In genomic region chr9:105243015-105243686, GRCh38 we compare ENCODE assay signal across 8 cellular contexts. TPM values are rescaled to one million over a fixed set of nuclear protein-coding genes. Genes with fewer than 3 reads are reported as not detected.
A peak's percentile ranks its signal among the peaks of the same experiment; 100 is the strongest.
DNase-seq lines count a peak whose midpoint lies in the region; ATAC-seq, FAIRE-seq and TF ChIP-seq lines count a peak whose summit lies in the region.

No MANE protein-coding gene starts in this region.

- dilution Hi-C loops in endothelial cell of umbilical vein (cut with MboI; ENCODE audit: extremely low pct_ligation_motif_present, low sequenced_read_pairs), result no loop called here

- DNase-seq in EH (ENCODE audit: low read depth), result peak; percentile 98
- peak; percentile 68 to 85 for DNase-seq in SJSA1 (ENCODE audit: low read depth in 1 of 2, low spot score in 2 of 2)
- DNase-seq in endothelial cell of umbilical vein (ENCODE audit: low read depth, low spot score), result peak; percentile 78
- no peak for DNase-seq in Kasumi-1 (lab: John Stamatoyannopoulos, UW)
- DNase-seq in medulla oblongata (ENCODE audit: extremely low spot score), result no peak

- H3K9ac ChIP-seq in endothelial cell of umbilical vein (replicated peaks; ENCODE audit: extremely low read depth, insufficient read depth, low read length), result peak overlapping the region; percentile 91
- no peak overlapping the region for H3K9ac ChIP-seq in parathyroid adenoma

- POLR2A ChIA-PET in endothelial cell of umbilical vein (lab: Charles Lee), result no interaction called here

- no TSS peak for BruUV-seq in endothelial cell of umbilical vein (replicated peaks; lab: Mats Ljungman, UMichigan)

- intact Hi-C loops in endothelial cell of umbilical vein (cut with micrococcal nuclease), result loop anchor here (5.0 kb wide), 2 partner anchors 251 to 481 kb away; partner anchors contain the start of gene NIPSNAP3B

- H3K36me3 ChIP-seq in SJSA1 (no peaks in the 10 kb centered on the region; the same call in 1 of the 2 replicates), endothelial cell of umbilical vein (ENCODE audit: control insufficient read depth in 2 of 2, extremely low read depth in 1 of 2, insufficient read depth in 2 of 2, low read length in 2 of 2) (no peaks in the 10 kb centered on the region), parathyroid adenoma (ENCODE audit: control insufficient read depth, insufficient read depth, low read length) (no peaks in the 10 kb centered on the region)

- TF ChIP-seq POLR2A in endothelial cell of umbilical vein (IDR thresholded peaks at IDR 0.05; ENCODE audit: low read depth, low read length), result peak; percentile 47

- no peaks in the 10 kb centered on the region for H3K27me3 ChIP-seq in SJSA1 (replicated peaks)
- no peaks in the 10 kb centered on the region for H3K27me3 ChIP-seq in endothelial cell of umbilical vein (ENCODE audit: control insufficient read depth in 2 of 2, insufficient read depth in 2 of 2, low read length in 2 of 2)
- no peaks in the 10 kb centered on the region for H3K27me3 ChIP-seq in parathyroid adenoma (ENCODE audit: control insufficient read depth, insufficient read depth, low read length)

- H3K79me2 ChIP-seq in endothelial cell of umbilical vein (ENCODE audit: control insufficient read depth, insufficient read depth, low read length), result peaks cover 12% of the 10 kb centered on the region
- H3K79me2 ChIP-seq in parathyroid adenoma, result peaks cover 8% of the 10 kb centered on the region

- TF ChIP-seq CTCF in endothelial cell of umbilical vein (IDR thresholded peaks at IDR 0.05; ENCODE audit: extremely low read depth in 1 of 2, insufficient read depth in 1 of 2, low read depth in 1 of 2, low read length in 2 of 2) (no peak), parathyroid adenoma (IDR thresholded peaks at IDR 0.05) (no peak)

- H2AFZ ChIP-seq in endothelial cell of umbilical vein (ENCODE audit: low read depth, low read length), result peak overlapping the region; percentile 12
- no peak overlapping the region for H2AFZ ChIP-seq in parathyroid adenoma

- ATAC-seq in HG02870 (IDR thresholded peaks at IDR 0.05; ENCODE audit: unreplicated experiment) (no peak), HG03196 (IDR thresholded peaks at IDR 0.05; ENCODE audit: unreplicated experiment) (no peak)

- H3K9me3 ChIP-seq in SJSA1 (replicated peaks) (no peaks in the 10 kb centered on the region), endothelial cell of umbilical vein (replicated peaks; ENCODE audit: control insufficient read depth, insufficient read depth, low read length) (no peaks in the 10 kb centered on the region), parathyroid adenoma (ENCODE audit: control insufficient read depth, low read length) (no peaks in the 10 kb centered on the region)

- no peaks in the 10 kb centered on the region for H3K9me1 ChIP-seq in endothelial cell of umbilical vein (replicated peaks; ENCODE audit: control insufficient read depth, extremely low read depth, insufficient read depth, low read length)

- H4K20me1 ChIP-seq in endothelial cell of umbilical vein (replicated peaks; ENCODE audit: control insufficient read depth, extremely low read depth, insufficient read depth, low read length), result no peaks in the 10 kb centered on the region

- FAIRE-seq in endothelial cell of umbilical vein (lab: Jason Lieb, UNC), result peak; percentile 81

- CTCF ChIA-PET in endothelial cell of umbilical vein (lab: Charles Lee), result interaction anchor here (0.8 kb wide), 1 partner anchor 499 kb away, joined by 3 read pairs; no protein-coding TSS in a partner anchor

- H3K4me3 ChIP-seq in SJSA1 (peak overlapping the region; percentile 7), endothelial cell of umbilical vein (replicated peaks in 1 of 3; ENCODE audit: insufficient read depth in 1 of 3, low read depth in 1 of 3, low read length in 3 of 3) (peak overlapping the region in 1 of 3 experiments; percentile 24), parathyroid adenoma (ENCODE audit: low read depth, low read length) (peak overlapping the region; percentile 50)

- H3K27ac ChIP-seq in SJSA1, result peak overlapping the region; percentile 81
- H3K27ac ChIP-seq in endothelial cell of umbilical vein (ENCODE audit: insufficient read depth, low read depth, low read length), result peak overlapping the region; percentile 95
- H3K27ac ChIP-seq in parathyroid adenoma, result peak overlapping the region; percentile 87

- peaks cover 33% of the 10 kb centered on the region for H3K4me1 ChIP-seq in SJSA1 (replicated peaks)
- H3K4me1 ChIP-seq in endothelial cell of umbilical vein (ENCODE audit: control insufficient read depth, extremely low read depth, insufficient read depth, low read length), result peaks cover 28% of the 10 kb centered on the region
- peaks cover 21% of the 10 kb centered on the region for H3K4me1 ChIP-seq in parathyroid adenoma

- H3K4me2 ChIP-seq in endothelial cell of umbilical vein (ENCODE audit: insufficient read depth, low read length) (peak overlapping the region; percentile 92), parathyroid adenoma (ENCODE audit: low read length) (peak overlapping the region; percentile 72)

TF ChIP-seq in endothelial cell of umbilical vein, 7 proteins besides CTCF, POLR2A, EP300 and RAD21:
- TF ChIP-seq MYC (IDR thresholded peaks at IDR 0.05; ENCODE audit: low read depth, low read length), result no peak
- peak; percentile 100 for TF ChIP-seq GATA2 (IDR thresholded peaks at IDR 0.05; ENCODE audit: insufficient read depth, insufficient read length, low read depth, low read length)
- TF ChIP-seq POLR2AphosphoS5 (IDR thresholded peaks at IDR 0.05; ENCODE audit: insufficient read depth, low read depth, low read length), result peak; percentile 76
- TF ChIP-seq FOS (IDR thresholded peaks at IDR 0.05; ENCODE audit: borderline replicate concordance, insufficient read depth, low read length), result peak; percentile 45
- no peak for TF ChIP-seq JUN (IDR thresholded peaks at IDR 0.05; ENCODE audit: borderline replicate concordance, insufficient read depth, insufficient read length, low read depth)

RNA-seq across cellular contexts. Expression of gene SLC44A1, which starts 1.3 kb away (rescaled TPM):
- 39.1 and 59.1 TPM in 2 replicates for total RNA-seq in SJSA1 (2014; rRNA removed; shearing (Covaris generic))
- 35.3 and 37.7 TPM in 2 replicates for total RNA-seq in endothelial cell of umbilical vein
- polyA plus RNA-seq in endothelial cell of umbilical vein, result 11.5 and 16.1 TPM in 2 replicates
- polyA plus RNA-seq in endothelial cell of umbilical vein (2011; cell fraction: cytosol; rRNA removed), result 11.7 and 11.9 TPM in 2 replicates
- 7.6 and 7.7 TPM in 2 replicates for polyA plus RNA-seq in endothelial cell of umbilical vein (2011; cell fraction: nucleus; rRNA removed)
- 22.3 and 33.0 TPM in 2 replicates for polyA plus RNA-seq in endothelial cell of umbilical vein (2012)
- 94.4 and 104 TPM in 2 replicates for polyA minus RNA-seq in endothelial cell of umbilical vein
- 23.4 TPM for polyA minus RNA-seq in endothelial cell of umbilical vein (2011; cell fraction: cytosol; rRNA and poly(A)+ RNA removed)
- polyA minus RNA-seq in endothelial cell of umbilical vein (2011; cell fraction: nucleus; rRNA and poly(A)+ RNA removed), result 21.3 and 36.9 TPM in 2 replicates

Comparison
In these comparisons a context has a peak if more than half of its experiments do, and no peak if none do; other contexts are left out.
1. DNase-seq: peak in EH (single experiment), SJSA1 (2 of 2) and endothelial cell of umbilical vein (single experiment); none in Kasumi-1 (0 of 2) and medulla oblongata (single experiment).
2. Peak in every context shown above with its lines, with median percentiles within 50 percentile points of each other: H3K27ac ChIP-seq.